1 cellular context compared by ENCODE assay signal in genomic region chr3:150520408-150520807, GRCh38.
TF ChIP-seq lines count a peak whose summit lies in the region.

No MANE protein-coding gene starts in this region.

TF ChIP-seq in HepG2, 621 proteins besides CTCF, POLR2A, EP300 and RAD21:
- no peak for TF ChIP-seq TRIM22 (IDR thresholded peaks at IDR 0.05)
- TF ChIP-seq PRDM15 (CRISPR knock-in tag; IDR thresholded peaks at IDR 0.05), result peak; percentile 62; the same call in 1 of the 2 replicates
